In the genomic region with DNA sequence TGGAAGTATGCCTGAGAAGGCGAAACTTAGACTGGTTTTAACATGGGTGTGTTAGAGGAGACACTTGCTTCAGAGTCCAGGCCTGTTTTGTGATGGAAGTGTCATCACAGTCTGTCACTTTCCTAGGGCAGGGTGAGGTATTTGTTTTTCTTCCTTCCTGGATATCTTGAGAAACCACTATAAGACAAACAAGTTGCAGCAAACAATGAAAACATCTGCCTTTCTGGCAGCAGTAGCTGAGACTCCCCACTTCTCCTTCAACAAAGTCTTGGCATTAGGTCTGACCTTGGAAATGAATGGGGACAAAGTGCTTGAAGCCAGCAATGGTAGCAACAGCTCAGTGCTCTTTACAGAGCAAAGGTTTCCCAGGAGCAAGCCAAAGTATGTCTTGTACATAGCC, we compare ENCODE assay signal across 35 cellular contexts.
DNase-seq lines count a peak whose midpoint lies in the region; ATAC-seq, FAIRE-seq and TF ChIP-seq lines count a peak whose summit lies in the region.
"Had no signal": no experiment of that assay in that cellular context is flagged by ENCODE, and none has a peak within 500 bp of the region (broad histone marks: within the 10 kb centered on the region; RNA-seq: fewer than 3 reads in every experiment).

No MANE protein-coding gene starts in this region.

- peaks cover 2% of the 10 kb centered on the region for H3K36me3 Mint-ChIP-seq in activated CD4-positive, alpha-beta T cell treated with anti-CD3 and anti-CD28 coated beads, Interleukin-2, amount 10 ng/mL, durations not matched to agents 24 days and 14 days (ENCODE audit: low read depth)
- peaks cover 18% of the 10 kb centered on the region for H3K36me3 Mint-ChIP-seq in WTC11
- H3K36me3 Mint-ChIP-seq: IgD-negative memory B cell had no signal

- no peaks in the 10 kb centered on the region for H3K27me3 Mint-ChIP-seq in activated CD4-positive, alpha-beta T cell treated with anti-CD3 and anti-CD28 coated beads, Interleukin-2, amount 10 ng/mL, durations not matched to agents 24 days and 14 days
- no peaks in the 10 kb centered on the region; the same call in 1 of the 2 replicates for H3K27me3 Mint-ChIP-seq in WTC11 (ENCODE audit: low read depth)
- H3K27me3 Mint-ChIP-seq: central memory CD8-positive, alpha-beta T cell; IgD-negative memory B cell had no signal

- H3K36me3 ChIP-seq in keratinocyte (ENCODE audit: control insufficient read depth in 2 of 2, extremely low read depth in 1 of 2, insufficient read depth in 2 of 2, low read length in 2 of 2) (no peaks in the 10 kb centered on the region), subcutaneous abdominal adipose tissue (ENCODE audit: control insufficient read depth in 5 of 5, insufficient read depth in 5 of 5, low read length in 5 of 5) (no peaks in the 10 kb centered on the region)
- H3K36me3 ChIP-seq: esophagus squamous epithelium, transverse colon had no signal

- H3K79me2 ChIP-seq in keratinocyte (ENCODE audit: control insufficient read depth, insufficient read depth, low read length), result no peaks in the 10 kb centered on the region

- H3K4me2 ChIP-seq in keratinocyte (ENCODE audit: control insufficient read depth, extremely low read depth, insufficient read depth, low read depth, low read length), result no peak overlapping the region
- H3K4me2 ChIP-seq: neural progenitor cell had no signal

- POLR2A ChIA-PET in WTC11 (lab: Charles Lee), result no interaction called here

- peaks cover 3% of the 10 kb centered on the region for H3K4me1 ChIP-seq in keratinocyte (ENCODE audit: control insufficient read depth, extremely low read depth, insufficient read depth, low read length)
- peaks cover 5 to 35% (median 33%) of the 10 kb centered on the region in 5 donors for H3K4me1 ChIP-seq in subcutaneous abdominal adipose tissue (ENCODE audit: control insufficient read depth in 5 of 5, insufficient read depth in 5 of 5, low read length in 5 of 5)

- H3K9me3 Mint-ChIP-seq in activated CD4-positive, alpha-beta T cell treated with anti-CD3 and anti-CD28 coated beads, Interleukin-2, amount 10 ng/mL, durations not matched to agents 24 days and 14 days, result peaks cover 10% of the 10 kb centered on the region
- H3K9me3 Mint-ChIP-seq in WTC11, result peaks cover 15% of the 10 kb centered on the region
- H3K9me3 Mint-ChIP-seq: effector memory CD8-positive, alpha-beta T cell; HFFc6 had no signal

- H3K4me3 ChIP-seq in keratinocyte (ENCODE audit: control insufficient read depth in 2 of 3, extremely low read depth in 1 of 3, insufficient read depth in 2 of 3, low read depth in 1 of 3, low read length in 3 of 3) (no peak overlapping the region), subcutaneous abdominal adipose tissue (ENCODE audit: low read depth in 1 of 5, low read length in 5 of 5) (peak overlapping the region in 1 of 5 donors; percentile 6)
- H3K4me3 ChIP-seq: esophagus squamous epithelium, neural progenitor cell, SK-N-MC, transverse colon had no signal

- peak; percentile 40 for DNase-seq in activated CD4-positive, alpha-beta T cell treated with anti-CD3 and anti-CD28 coated beads, Interleukin-2, amount 10 ng/mL, durations not matched to agents 24 days and 14 days
- DNase-seq in activated CD4-positive, alpha-beta T cell treated with anti-CD3 and anti-CD28 coated beads, Interleukin-2, amount 50 U/mL, for 4 hours, result no peak
- no peak for DNase-seq in WTC11 (ENCODE audit: low spot score)
- no peak for DNase-seq in keratinocyte (ENCODE audit: low read depth, low spot score)
- no peak for DNase-seq in GM10266 (ENCODE audit: extremely low spot score)
- DNase-seq in NCI-H526 treated with DMSO at 0.1 percent for 48 hours (lab: John Stamatoyannopoulos, UW), result no peak
- DNase-seq in middle frontal gyrus (ENCODE audit: extremely low spot score, low spot score), result no peak
- DNase-seq: 8988T; activated CD4-positive, alpha-beta memory T cell treated with anti-CD3 and anti-CD28 coated beads for 36 hours; activated CD8-positive, alpha-beta memory T cell treated with anti-CD3 and anti-CD28 coated beads, Interleukin-2, amount 50 U/mL, for 4 hours; activated naive CD4-positive, alpha-beta T cell treated with Interleukin-2 at 50 U/mL for 16 hours; Calu3; DMS79; effector memory CD8-positive, alpha-beta T cell; esophagus squamous epithelium; GOT3; HFFc6; NCI-H1092; NCI-H1930; NCI-H2227 treated with DMSO at 0.1 percent for 48 hours; NCI-H526; PC-3; right cardiac atrium; stimulated activated CD4-positive, alpha-beta T cell treated with anti-CD3 and anti-CD28 coated beads, Interleukin-2, amount 100 ng/mL, for 24 hours; stimulated activated CD8-positive, alpha-beta memory T cell treated with anti-CD3 and anti-CD28 coated beads, Interleukin-4, amount 100 ng/mL, for 48 hours; transverse colon had no signal

- H3K9me3 ChIP-seq in keratinocyte (ENCODE audit: control insufficient read depth, low read depth, low read length) (peaks cover 1% of the 10 kb centered on the region), subcutaneous abdominal adipose tissue (ENCODE audit: control insufficient read depth in 5 of 5, low read length in 5 of 5) (no peaks in the 10 kb centered on the region)
- H3K9me3 ChIP-seq: esophagus squamous epithelium had no signal

- no peaks in the 10 kb centered on the region for H3K9me1 ChIP-seq in keratinocyte (ENCODE audit: control insufficient read depth, extremely low read depth, insufficient read depth, low read length)

- peak overlapping the region; percentile 60 for H2AFZ ChIP-seq in keratinocyte (ENCODE audit: control insufficient read depth, low read length)
- H2AFZ ChIP-seq: neural progenitor cell had no signal

- H3K9ac ChIP-seq in keratinocyte (ENCODE audit: control insufficient read depth, extremely low read depth, insufficient read depth, low read length), result no peak overlapping the region
- H3K9ac ChIP-seq in subcutaneous abdominal adipose tissue (ENCODE audit: low read length in 5 of 5), result no peak overlapping the region
- H3K9ac ChIP-seq: neural progenitor cell had no signal

- H3K4me3 Mint-ChIP-seq in activated CD4-positive, alpha-beta T cell treated with anti-CD3 and anti-CD28 coated beads, Interleukin-2, amount 10 ng/mL, durations not matched to agents 24 days and 14 days, result no peak overlapping the region
- no peak overlapping the region for H3K4me3 Mint-ChIP-seq in WTC11
- H3K4me3 Mint-ChIP-seq: activated CD4-positive, alpha-beta memory T cell treated with anti-CD3 and anti-CD28 coated beads for 36 hours; central memory CD8-positive, alpha-beta T cell; effector memory CD8-positive, alpha-beta T cell; HFFc6; IgD-negative memory B cell; neural progenitor cell; T-helper 1 cell treated with Interleukin-12 subunit alpha and Interleukin-12 subunit beta and Interleukin-4 antibody, amounts not matched to agents 30 μg/mL and 1 μg/mL, for 36 hours had no signal

- CTCF ChIA-PET in WTC11 (lab: Charles Lee), result no interaction called here

- no peak overlapping the region for H3K27ac ChIP-seq in keratinocyte (ENCODE audit: control insufficient read depth, insufficient read depth, low read length)
- H3K27ac ChIP-seq in subcutaneous abdominal adipose tissue (ENCODE audit: low read depth, low read length), result peak overlapping the region; percentile 55
- H3K27ac ChIP-seq: esophagus squamous epithelium, neural progenitor cell, SK-N-MC, transverse colon had no signal

- no peak overlapping the region for H3K27ac Mint-ChIP-seq in activated CD4-positive, alpha-beta T cell treated with anti-CD3 and anti-CD28 coated beads, Interleukin-2, amount 10 ng/mL, durations not matched to agents 24 days and 14 days
- peak overlapping the region; percentile 97 for H3K27ac Mint-ChIP-seq in WTC11
- H3K27ac Mint-ChIP-seq: activated CD4-positive, alpha-beta memory T cell treated with anti-CD3 and anti-CD28 coated beads for 36 hours; effector memory CD8-positive, alpha-beta T cell; HFFc6; IgD-negative memory B cell; T-helper 1 cell treated with Interleukin-12 subunit alpha and Interleukin-12 subunit beta and Interleukin-4 antibody, amounts not matched to agents 30 μg/mL and 1 μg/mL, for 36 hours had no signal

- dilution Hi-C loops in keratinocyte (cut with MboI; ENCODE audit: extremely low pct_ligation_motif_present, low sequenced_read_pairs), result no loop called here

- peaks cover 28% of the 10 kb centered on the region for H3K4me1 Mint-ChIP-seq in activated CD4-positive, alpha-beta T cell treated with anti-CD3 and anti-CD28 coated beads, Interleukin-2, amount 10 ng/mL, durations not matched to agents 24 days and 14 days
- peaks cover 72% of the 10 kb centered on the region for H3K4me1 Mint-ChIP-seq in WTC11
- H3K4me1 Mint-ChIP-seq: central memory CD8-positive, alpha-beta T cell had no signal

- intact Hi-C loops in activated CD4-positive, alpha-beta T cell treated with anti-CD3 and anti-CD28 coated beads, Interleukin-2, amount 10 ng/mL, durations not matched to agents 24 days and 14 days (cut with micrococcal nuclease), result no loop called here

- TF ChIP-seq CTCF in WTC11 (IDR thresholded peaks at IDR 0.05), result no peak
- TF ChIP-seq CTCF in keratinocyte (optimal IDR thresholded peaks at IDR 0.05 in 1 of 3, IDR thresholded peaks at IDR 0.05 in 1 of 3, conservative IDR thresholded peaks at IDR 0.05 in 1 of 3; ENCODE audit: extremely low read depth in 1 of 3, insufficient read depth in 2 of 3, low read length in 3 of 3), result no peak
- TF ChIP-seq CTCF in GM10266 (IDR thresholded peaks at IDR 0.05; ENCODE audit: control insufficient read depth, insufficient read depth, low read depth, missing control alignments), result no peak

- ATAC-seq in WTC11, result no peak
- ATAC-seq: effector memory CD8-positive, alpha-beta T cell; PC-3; right cardiac atrium had no signal

- no peak for FAIRE-seq in keratinocyte (lab: Jason Lieb, UNC)
- FAIRE-seq: frontal cortex, G401.6, TTC549 had no signal

- H3K27me3 ChIP-seq in keratinocyte (ENCODE audit: control insufficient read depth, extremely low read depth, insufficient read depth, low read length) (no peaks in the 10 kb centered on the region), subcutaneous abdominal adipose tissue (ENCODE audit: control insufficient read depth in 5 of 5, insufficient read depth in 4 of 5, low read length in 5 of 5) (no peaks in the 10 kb centered on the region)
- H3K27me3 ChIP-seq: esophagus squamous epithelium, neural progenitor cell, transverse colon had no signal

- no peaks in the 10 kb centered on the region for H4K20me1 ChIP-seq in keratinocyte (ENCODE audit: control insufficient read depth, extremely low read depth, insufficient read depth, low read length)

TF ChIP-seq in WTC11, 78 proteins besides CTCF, POLR2A, EP300 and RAD21 (continues in another document):
- TF ChIP-seq TP53 (CRISPR knock-in tag; IDR thresholded peaks at IDR 0.05) (no peak), ZNF671 (CRISPR knock-in tag; IDR thresholded peaks at IDR 0.05) (no peak), ETV6 (CRISPR knock-in tag; IDR thresholded peaks at IDR 0.05) (no peak)
- TF ChIP-seq, protein P1, sequence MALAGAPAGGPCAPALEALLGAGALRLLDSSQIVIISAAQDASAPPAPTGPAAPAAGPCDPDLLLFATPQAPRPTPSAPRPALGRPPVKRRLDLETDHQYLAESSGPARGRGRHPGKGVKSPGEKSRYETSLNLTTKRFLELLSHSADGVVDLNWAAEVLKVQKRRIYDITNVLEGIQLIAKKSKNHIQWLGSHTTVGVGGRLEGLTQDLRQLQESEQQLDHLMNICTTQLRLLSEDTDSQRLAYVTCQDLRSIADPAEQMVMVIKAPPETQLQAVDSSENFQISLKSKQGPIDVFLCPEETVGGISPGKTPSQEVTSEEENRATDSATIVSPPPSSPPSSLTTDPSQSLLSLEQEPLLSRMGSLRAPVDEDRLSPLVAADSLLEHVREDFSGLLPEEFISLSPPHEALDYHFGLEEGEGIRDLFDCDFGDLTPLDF (CRISPR knock-in tag; IDR thresholded peaks at IDR 0.05), result no peak
